1 cellular context compared by ENCODE assay signal in the genomic region with DNA sequence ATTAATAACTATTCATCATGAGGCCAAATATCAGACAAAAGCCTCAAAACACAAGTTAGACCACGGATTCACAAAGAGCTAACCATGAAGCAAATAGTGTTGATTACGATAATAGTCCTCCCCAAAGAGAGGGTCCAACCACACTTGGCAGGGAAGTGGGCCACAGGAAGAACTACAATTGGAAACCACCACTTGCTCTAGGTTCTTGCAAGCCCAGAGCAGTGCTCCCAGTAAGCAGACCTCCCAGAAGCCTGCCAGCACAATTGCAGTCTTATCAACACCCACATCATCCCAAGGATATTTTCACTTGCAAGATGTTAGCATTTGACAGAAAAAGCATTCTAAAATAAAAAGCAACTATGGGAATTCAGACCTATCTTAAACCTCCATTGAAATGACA.
TF ChIP-seq lines count a peak whose summit lies in the region.

No MANE protein-coding gene starts in this region.

TF ChIP-seq in K562, 482 proteins besides CTCF, POLR2A, EP300 and RAD21:
- TF ChIP-seq MAFG (tag; conservative IDR thresholded peaks at IDR 0.05), result 0 out of 2 replicates have a peak, but pooled peaks have one; percentile 20
- TF ChIP-seq NR1H2 (CRISPR knock-in tag; IDR thresholded peaks at IDR 0.05), result no peak
- TF ChIP-seq ZNF561 (CRISPR knock-in tag; conservative IDR thresholded peaks at IDR 0.05), result no peak
- TF ChIP-seq ZFX (CRISPR knock-in tag; IDR thresholded peaks at IDR 0.05), result 0 out of 2 replicates have a peak, but pooled peaks have one; percentile 22
